Comparison of ENCODE assay signal across 28 cellular contexts in genomic region chr9:131297903-131298302, GRCh38. TPM values are rescaled to one million over a fixed set of nuclear protein-coding genes. Genes with fewer than 3 reads are reported as not detected.
A peak's percentile ranks its signal among the peaks of the same experiment; 100 is the strongest.
DNase-seq lines count a peak whose midpoint lies in the region; ATAC-seq lines count a peak whose summit lies in the region.
"Had no signal": no experiment of that assay in that cellular context is flagged by ENCODE, and none has a peak within 500 bp of the region (broad histone marks: within the 10 kb centered on the region; RNA-seq: fewer than 3 reads in every experiment).

No MANE protein-coding gene starts in this region.

- peak overlapping the region; percentile 45 to 74 (median 59) for H3K9ac ChIP-seq in skeletal muscle tissue (ENCODE audit: low read depth in 1 of 3, low read length in 3 of 3)

- intact Hi-C loops in right cardiac atrium (cut with DNase I): no loop called here
- intact Hi-C loops in activated T-helper 2 cell treated with anti-CD3 and anti-CD28 coated beads, Interferon-gamma antibody, Interleukin-2, Interleukin-4, amounts not matched to agents 10 μg/mL and 5 μg/mL and 100 μg/mL, durations not matched to agents 14 hours and 24 hours and 36 hours (cut with micrococcal nuclease): no loop called here

- H3K4me1 Mint-ChIP-seq in activated T-helper 2 cell treated with anti-CD3 and anti-CD28 coated beads, Interferon-gamma antibody, Interleukin-2, Interleukin-4, amounts not matched to agents 10 μg/mL and 5 μg/mL and 100 μg/mL, durations not matched to agents 14 hours and 24 hours and 36 hours (ENCODE audit: low read depth): no peaks in the 10 kb centered on the region
- H3K4me1 Mint-ChIP-seq: activated CD4-positive, alpha-beta T cell treated with anti-CD3 and anti-CD28 coated beads for 36 hours; activated naive CD8-positive, alpha-beta T cell treated with anti-CD3 and anti-CD28 coated beads, Interleukin-2, amount 10 ng/mL, durations not matched to agents 7 days and 5 days had no signal

- no peaks in the 10 kb centered on the region for H3K27me3 ChIP-seq in right cardiac atrium (ENCODE audit: control insufficient read depth, insufficient read depth)
- no peaks in the 10 kb centered on the region for H3K27me3 ChIP-seq in skeletal muscle tissue (ENCODE audit: control insufficient read depth in 3 of 3, insufficient read depth in 3 of 3, low read length in 3 of 3)
- H3K27me3 ChIP-seq: spleen, transverse colon had no signal

- no peak overlapping the region for H3K4me3 Mint-ChIP-seq in activated T-helper 2 cell treated with anti-CD3 and anti-CD28 coated beads, Interferon-gamma antibody, Interleukin-2, Interleukin-4, amounts not matched to agents 10 μg/mL and 5 μg/mL and 100 μg/mL, durations not matched to agents 14 hours and 24 hours and 36 hours (ENCODE audit: low read depth)
- H3K4me3 Mint-ChIP-seq: activated CD4-positive, alpha-beta T cell treated with anti-CD3 and anti-CD28 coated beads for 36 hours; activated CD8-positive, alpha-beta T cell treated with anti-CD3 and anti-CD28 coated beads, Interleukin-2, amount 10 ng/mL, durations not matched to agents 7 days and 5 days; activated naive CD8-positive, alpha-beta T cell treated with anti-CD3 and anti-CD28 coated beads, Interleukin-2, amount 10 ng/mL, durations not matched to agents 7 days and 5 days; T-helper 1 cell treated with Interleukin-12 subunit alpha and Interleukin-12 subunit beta and Interleukin-4 antibody, amounts not matched to agents 30 μg/mL and 1 μg/mL, for 36 hours had no signal

- peak; percentile 46 to 53 for ATAC-seq in right cardiac atrium
- ATAC-seq: activated CD4-positive, alpha-beta T cell treated with anti-CD3 and anti-CD28 coated beads for 36 hours; activated CD8-positive, alpha-beta T cell treated with anti-CD3 and anti-CD28 coated beads, Interleukin-2, amount 10 ng/mL, durations not matched to agents 7 days and 5 days had no signal

- WGBS in right cardiac atrium: 37% methylated on average over 11 of the region's 11 CpGs

- H3K9me3 ChIP-seq in right cardiac atrium (ENCODE audit: control insufficient read depth, low read length): no peaks in the 10 kb centered on the region
- no peaks in the 10 kb centered on the region for H3K9me3 ChIP-seq in skeletal muscle tissue (ENCODE audit: control insufficient read depth in 3 of 3, low read length in 3 of 3)
- H3K9me3 ChIP-seq: spleen, transverse colon had no signal

- H3K4me3 ChIP-seq in right cardiac atrium (ENCODE audit: low read length) (no peak overlapping the region), skeletal muscle tissue (ENCODE audit: low read length in 3 of 3) (no peak overlapping the region)
- H3K4me3 ChIP-seq: SK-N-MC, spleen, transverse colon had no signal

- no peaks in the 10 kb centered on the region for H3K27me3 Mint-ChIP-seq in activated T-helper 2 cell treated with anti-CD3 and anti-CD28 coated beads, Interferon-gamma antibody, Interleukin-2, Interleukin-4, amounts not matched to agents 10 μg/mL and 5 μg/mL and 100 μg/mL, durations not matched to agents 14 hours and 24 hours and 36 hours (ENCODE audit: low read depth)
- H3K27me3 Mint-ChIP-seq: activated CD4-positive, alpha-beta T cell treated with anti-CD3 and anti-CD28 coated beads for 36 hours had no signal

- no peaks in the 10 kb centered on the region for H3K36me3 Mint-ChIP-seq in activated T-helper 2 cell treated with anti-CD3 and anti-CD28 coated beads, Interferon-gamma antibody, Interleukin-2, Interleukin-4, amounts not matched to agents 10 μg/mL and 5 μg/mL and 100 μg/mL, durations not matched to agents 14 hours and 24 hours and 36 hours (ENCODE audit: low read depth)
- H3K36me3 Mint-ChIP-seq: activated naive CD8-positive, alpha-beta T cell treated with anti-CD3 and anti-CD28 coated beads, Interleukin-2, amount 10 ng/mL, durations not matched to agents 7 days and 5 days had no signal

- no peak overlapping the region for H3K27ac Mint-ChIP-seq in activated T-helper 2 cell treated with anti-CD3 and anti-CD28 coated beads, Interferon-gamma antibody, Interleukin-2, Interleukin-4, amounts not matched to agents 10 μg/mL and 5 μg/mL and 100 μg/mL, durations not matched to agents 14 hours and 24 hours and 36 hours
- H3K27ac Mint-ChIP-seq: activated CD4-positive, alpha-beta T cell treated with anti-CD3 and anti-CD28 coated beads for 36 hours; activated CD8-positive, alpha-beta T cell treated with anti-CD3 and anti-CD28 coated beads, Interleukin-2, amount 10 ng/mL, durations not matched to agents 7 days and 5 days; activated naive CD8-positive, alpha-beta T cell treated with anti-CD3 and anti-CD28 coated beads, Interleukin-2, amount 10 ng/mL, durations not matched to agents 7 days and 5 days; T-helper 1 cell treated with Interleukin-12 subunit alpha and Interleukin-12 subunit beta and Interleukin-4 antibody, amounts not matched to agents 30 μg/mL and 1 μg/mL, for 36 hours had no signal

- peak; percentile 72 for DNase-seq in OCI-M1 (lab: John Stamatoyannopoulos, UW)
- peak; percentile 29 for DNase-seq in fibroblast of peridontal ligament (ENCODE audit: extremely low read depth)
- DNase-seq in right cardiac atrium: no peak
- no peak for DNase-seq in COLO829 (ENCODE audit: low spot score)
- DNase-seq in activated T-helper 2 cell treated with anti-CD3 and anti-CD28 coated beads, Interferon-gamma antibody, Interleukin-2, Interleukin-4, amounts not matched to agents 10 μg/mL and 5 μg/mL and 100 μg/mL, durations not matched to agents 14 hours and 24 hours and 36 hours (ENCODE audit: low spot score): no peak
- no peak for DNase-seq in Kasumi-1 (lab: John Stamatoyannopoulos, UW)
- DNase-seq: activated CD4-positive, alpha-beta T cell treated with anti-CD3 and anti-CD28 coated beads for 36 hours; activated CD8-positive, alpha-beta T cell treated with anti-CD3 and anti-CD28 coated beads, Interleukin-2, amount 10 ng/mL, durations not matched to agents 7 days and 5 days; activated effector memory CD4-positive, alpha-beta T cell treated with anti-CD3 and anti-CD28 coated beads, Interleukin-2, amount 50 U/mL, for 16 hours; activated naive CD8-positive, alpha-beta T cell treated with anti-CD3 and anti-CD28 coated beads, Interleukin-2, amount 10 ng/mL, durations not matched to agents 7 days and 5 days; activated T-cell treated with anti-CD3 and anti-CD28 coated beads for 4 hours; central memory CD4-positive, alpha-beta T cell; DMS79 treated with DMSO at 0.1 percent for 48 hours; HCEC 1CT; KBM-7; mammary epithelial cell; MM.1S; NCI-H2029; NCI-H345; NCI-H748 treated with DMSO at 0.1 percent for 48 hours; nucleus accumbens; spleen; transverse colon had no signal

- H3K27ac ChIP-seq in right cardiac atrium (ENCODE audit: low read length): peak overlapping the region; percentile 74
- H3K27ac ChIP-seq in skeletal muscle tissue (ENCODE audit: low read depth, low read length): peak overlapping the region; percentile 80
- H3K27ac ChIP-seq: C4-2B, RWPE1, SK-N-MC, spleen, transverse colon had no signal

- H3K9me3 Mint-ChIP-seq in activated T-helper 2 cell treated with anti-CD3 and anti-CD28 coated beads, Interferon-gamma antibody, Interleukin-2, Interleukin-4, amounts not matched to agents 10 μg/mL and 5 μg/mL and 100 μg/mL, durations not matched to agents 14 hours and 24 hours and 36 hours: no peaks in the 10 kb centered on the region
- H3K9me3 Mint-ChIP-seq: activated naive CD8-positive, alpha-beta T cell treated with anti-CD3 and anti-CD28 coated beads, Interleukin-2, amount 10 ng/mL, durations not matched to agents 7 days and 5 days; T-helper 1 cell treated with Interleukin-12 subunit alpha and Interleukin-12 subunit beta and Interleukin-4 antibody, amounts not matched to agents 30 μg/mL and 1 μg/mL, for 36 hours had no signal

- peaks cover 12 to 20% (median 16%) of the 10 kb centered on the region in 3 donors for H3K36me3 ChIP-seq in skeletal muscle tissue (ENCODE audit: control insufficient read depth in 3 of 3, insufficient read depth in 3 of 3, low read length in 3 of 3)
- H3K36me3 ChIP-seq: spleen, transverse colon had no signal

- peaks cover 11% of the 10 kb centered on the region for H3K4me1 ChIP-seq in right cardiac atrium (ENCODE audit: control insufficient read depth, insufficient read depth, low read length)
- H3K4me1 ChIP-seq in skeletal muscle tissue (ENCODE audit: control insufficient read depth in 3 of 3, insufficient read depth in 3 of 3, low read length in 3 of 3): peaks cover 65 to 89% (median 85%) of the 10 kb centered on the region in 3 donors
- H3K4me1 ChIP-seq: transverse colon had no signal

RNA-seq across cellular contexts. Expression of gene PLPP7, which starts 8.4 kb away (rescaled TPM):
- total RNA-seq in right cardiac atrium (100 to 1,000 TPM in 3 of 4 donors, 10 to 100 TPM in 1; 96.3 to 126 (median 106) TPM), skeletal muscle tissue (34.4 TPM)
- 160 TPM for polyA plus RNA-seq in right cardiac atrium
- total RNA-seq in activated T-helper 2 cell treated with anti-CD3 and anti-CD28 coated beads, Interferon-gamma antibody, Interleukin-2, Interleukin-4, amounts not matched to agents 10 μg/mL and 5 μg/mL and 100 μg/mL, durations not matched to agents 14 hours and 24 hours and 36 hours: 0.21 TPM in 1 of 2 replicates, not detected in the other
- polyA plus RNA-seq: mammary epithelial cell had no signal

RNA-seq across cellular contexts. Expression of gene FAM78A, which starts 21.6 kb away (rescaled TPM):
- total RNA-seq in right cardiac atrium: 10 to 100 TPM; 37.9 to 63.8 (median 53.9) TPM
- 50.7 TPM for polyA plus RNA-seq in right cardiac atrium
- total RNA-seq in skeletal muscle tissue: 14.6 TPM
- 55.3 and 55.5 TPM in 2 replicates for total RNA-seq in activated T-helper 2 cell treated with anti-CD3 and anti-CD28 coated beads, Interferon-gamma antibody, Interleukin-2, Interleukin-4, amounts not matched to agents 10 μg/mL and 5 μg/mL and 100 μg/mL, durations not matched to agents 14 hours and 24 hours and 36 hours

Comparison
In these comparisons a context has a peak if more than half of its experiments do, and no peak if none do; other contexts are left out.
1. DNase-seq: peak in OCI-M1 (single experiment) and fibroblast of peridontal ligament (single experiment); none in right cardiac atrium (0 of 3), COLO829 (single experiment), activated T-helper 2 cell treated with anti-CD3 and anti-CD28 coated beads, Interferon-gamma antibody, Interleukin-2, Interleukin-4, amounts not matched to agents 10 μg/mL and 5 μg/mL and 100 μg/mL, durations not matched to agents 14 hours and 24 hours and 36 hours (single experiment) and Kasumi-1 (0 of 2).
2. RNA of gene PLPP7, which starts 8.4 kb away (total RNA-seq): 96.3 to 126 TPM in right cardiac atrium and 34.4 TPM in skeletal muscle tissue (single experiment); 0.21 TPM in activated T-helper 2 cell treated with anti-CD3 and anti-CD28 coated beads, Interferon-gamma antibody, Interleukin-2, Interleukin-4, amounts not matched to agents 10 μg/mL and 5 μg/mL and 100 μg/mL, durations not matched to agents 14 hours and 24 hours and 36 hours; every median in the first group is over 10 times any median in the second.